ENCODE assay signal across 8 cellular contexts in genomic region chr4:170374770-170375169, GRCh38.
DNase-seq lines count a peak whose midpoint lies in the region; ATAC-seq and TF ChIP-seq lines count a peak whose summit lies in the region.

No MANE protein-coding gene starts in this region.

- no peak for TF ChIP-seq CTCF in omental fat pad (IDR thresholded peaks at IDR 0.05)

- DNase-seq in GDM1 (lab: John Stamatoyannopoulos, UW) (peak; percentile 44), SKM-1 (lab: John Stamatoyannopoulos, UW; ENCODE audit: unreplicated experiment) (peak; percentile 17), kidney tubule cell (ENCODE audit: low spot score) (peak; percentile 59), AG08396 (ENCODE audit: low spot score) (no peak), omental fat pad (ENCODE audit: low spot score) (no peak)
- DNase-seq in activated naive CD4-positive, alpha-beta T cell treated with anti-CD3 and anti-CD28 coated beads, Interleukin-2, amount 10 ng/mL, durations not matched to agents 7 days and 5 days: no peak

- no peaks in the 10 kb centered on the region for H3K36me3 Mint-ChIP-seq in activated naive CD4-positive, alpha-beta T cell treated with anti-CD3 and anti-CD28 coated beads, Interleukin-2, amount 10 ng/mL, durations not matched to agents 7 days and 5 days

- no peak overlapping the region for H3K4me3 Mint-ChIP-seq in activated naive CD4-positive, alpha-beta T cell treated with anti-CD3 and anti-CD28 coated beads, Interleukin-2, amount 10 ng/mL, durations not matched to agents 7 days and 5 days

- H3K4me1 Mint-ChIP-seq in activated naive CD4-positive, alpha-beta T cell treated with anti-CD3 and anti-CD28 coated beads, Interleukin-2, amount 10 ng/mL, durations not matched to agents 7 days and 5 days: no peaks in the 10 kb centered on the region

- ATAC-seq in GM19455 (IDR thresholded peaks at IDR 0.05; ENCODE audit: unreplicated experiment): peak; percentile 99
- ATAC-seq in HG03196 (IDR thresholded peaks at IDR 0.05; ENCODE audit: unreplicated experiment): peak; percentile 97
- no peak for ATAC-seq in omental fat pad (ENCODE audit: low FRiP score)

- CTCF ChIA-PET in activated naive CD4-positive, alpha-beta T cell treated with anti-CD3 and anti-CD28 coated beads, Interleukin-2, amount 10 ng/mL, durations not matched to agents 7 days and 5 days (lab: Charles Lee): interaction anchor here (3.1 kb wide), 1 partner anchor 114 kb away, joined by 16 read pairs; no protein-coding TSS in a partner anchor

- no peak overlapping the region for H3K27ac Mint-ChIP-seq in activated naive CD4-positive, alpha-beta T cell treated with anti-CD3 and anti-CD28 coated beads, Interleukin-2, amount 10 ng/mL, durations not matched to agents 7 days and 5 days

- no peaks in the 10 kb centered on the region for H3K27me3 Mint-ChIP-seq in activated naive CD4-positive, alpha-beta T cell treated with anti-CD3 and anti-CD28 coated beads, Interleukin-2, amount 10 ng/mL, durations not matched to agents 7 days and 5 days

- H3K9me3 Mint-ChIP-seq in activated naive CD4-positive, alpha-beta T cell treated with anti-CD3 and anti-CD28 coated beads, Interleukin-2, amount 10 ng/mL, durations not matched to agents 7 days and 5 days: peaks cover 7% of the 10 kb centered on the region

Comparison
In these comparisons a context has a peak if more than half of its experiments do, and no peak if none do; other contexts are left out.
1. DNase-seq: peak in GDM1 (single experiment), SKM-1 (single experiment) and kidney tubule cell (single experiment); none in AG08396 (single experiment), activated naive CD4-positive, alpha-beta T cell treated with anti-CD3 and anti-CD28 coated beads, Interleukin-2, amount 10 ng/mL, durations not matched to agents 7 days and 5 days (single experiment) and omental fat pad (single experiment).